ENCODE assay signal across 34 cellular contexts in genomic region chr3:33481018-33481621, GRCh38.
"Had no signal": no experiment of that assay in that cellular context is flagged by ENCODE, and none has a peak within 500 bp of the region (broad histone marks: within the 10 kb centered on the region; RNA-seq: fewer than 3 reads in every experiment).

No MANE protein-coding gene starts in this region.

- H3K27ac ChIP-seq: SJSA1 had no signal

- H3K27me3 ChIP-seq: SJSA1 had no signal

- ATAC-seq: activated CD4-positive, alpha-beta T cell treated with anti-CD3 and anti-CD28 coated beads for 36 hours; activated CD4-positive, CD25-positive, alpha-beta regulatory T cell treated with anti-CD3 and anti-CD28 coated beads, Interleukin-2, amount 50 U/mL, for 24 hours; activated naive CD4-positive, alpha-beta T cell treated with anti-CD3 and anti-CD28 coated beads, Interleukin-2, amount 50 U/mL, for 72 hours; activated T-cell treated with anti-CD3 and anti-CD28 coated beads, Interleukin-2, amount 50 U/mL, for 4 hours; WTC11 had no signal

- H3K4me1 Mint-ChIP-seq: activated CD4-positive, alpha-beta T cell treated with anti-CD3 and anti-CD28 coated beads for 36 hours; WTC11 had no signal

- H3K4me1 ChIP-seq: SJSA1 had no signal

- H3K27ac Mint-ChIP-seq: activated CD4-positive, alpha-beta memory T cell treated with anti-CD3 and anti-CD28 coated beads for 36 hours; activated CD4-positive, alpha-beta T cell treated with anti-CD3 and anti-CD28 coated beads for 36 hours; activated naive CD4-positive, alpha-beta T cell treated with anti-CD3 and anti-CD28 coated beads for 36 hours; activated naive CD4-positive, alpha-beta T cell treated with anti-CD3 and anti-CD28 coated beads, Interleukin-2, amount 50 U/mL, for 72 hours; activated T-helper 1 cell treated with anti-CD3 and anti-CD28 coated beads, Interleukin-12 subunit alpha, Interleukin-12 subunit beta, Interleukin-2, Interleukin-4 antibody, amounts not matched to agents 30 ng/mL and 10 ng/mL and 1 ng/mL, durations not matched to agents 14 hours and 24 hours and 36 hours; T-helper 1 cell treated with Interleukin-12 subunit alpha and Interleukin-12 subunit beta and Interleukin-4 antibody, amounts not matched to agents 30 μg/mL and 1 μg/mL, for 36 hours; T-helper 2 cell treated with Interferon-gamma antibody and Interleukin-4, amounts not matched to agents 5 μg/mL and 100 μg/mL, for 36 hours; WTC11 had no signal

- H3K9ac ChIP-seq: SK-N-SH had no signal

- H3K4me2 ChIP-seq: SK-N-SH had no signal

- H3K27me3 Mint-ChIP-seq: activated CD4-positive, alpha-beta memory T cell treated with anti-CD3 and anti-CD28 coated beads for 36 hours; activated CD4-positive, alpha-beta T cell treated with anti-CD3 and anti-CD28 coated beads for 36 hours; brain had no signal

- H3K4me3 ChIP-seq: SJSA1 had no signal

- FAIRE-seq: bronchial epithelial cell, TTC549 had no signal

- H3K9me3 Mint-ChIP-seq: activated T-cell treated with anti-CD3 and anti-CD28 coated beads, Interleukin-2, amount 50 U/mL, for 4 hours had no signal

- DNase-seq: activated CD4-positive, alpha-beta memory T cell treated with anti-CD3 and anti-CD28 coated beads for 36 hours; activated CD4-positive, alpha-beta T cell treated with anti-CD3 and anti-CD28 coated beads for 36 hours; activated CD4-positive, alpha-beta T cell treated with anti-CD3 and anti-CD28 coated beads, Interleukin-2, amount 50 U/mL, for 1 hour; activated CD8-positive, alpha-beta memory T cell treated with anti-CD3 and anti-CD28 coated beads, Interleukin-2, amount 50 U/mL, for 4 hours; activated gamma-delta T cell treated with Interleukin-2 at 50 U/mL for 16 hours; activated naive CD4-positive, alpha-beta T cell treated with anti-CD3 and anti-CD28 coated beads for 36 hours; activated T-cell treated with anti-CD3 and anti-CD28 coated beads for 4 hours; activated T-cell treated with anti-CD3 and anti-CD28 coated beads, Interleukin-2, amount 50 U/mL, for 4 hours; anterior cingulate cortex; caudate nucleus; cerebellar nuclear complex; NCI-H1092 treated with DMSO at 0.1 percent for 48 hours; NCI-H1417; NCI-H146; NCI-H187; NCI-H2029 treated with DMSO at 0.1 percent for 48 hours; NCI-H2107; NCI-H2171; NCI-H510A; NCI-H526; NCI-H748 treated with DMSO at 0.1 percent for 48 hours; NK-92 treated with Interleukin-12 subunit alpha and Interleukin-12 subunit beta, amount 100 ng/mL, for 24 hours; SHP77; SK-N-SH had no signal

- H3K36me3 ChIP-seq: SJSA1 had no signal

- H3K36me3 Mint-ChIP-seq: activated CD4-positive, alpha-beta memory T cell treated with anti-CD3 and anti-CD28 coated beads for 36 hours; brain had no signal

- H3K4me3 Mint-ChIP-seq: activated CD4-positive, alpha-beta memory T cell treated with anti-CD3 and anti-CD28 coated beads for 36 hours; activated CD4-positive, alpha-beta T cell treated with anti-CD3 and anti-CD28 coated beads for 36 hours; activated naive CD4-positive, alpha-beta T cell treated with anti-CD3 and anti-CD28 coated beads for 36 hours; activated T-cell treated with anti-CD3 and anti-CD28 coated beads, Interleukin-2, amount 50 U/mL, for 4 hours; activated T-helper 1 cell treated with anti-CD3 and anti-CD28 coated beads, Interleukin-12 subunit alpha, Interleukin-12 subunit beta, Interleukin-2, Interleukin-4 antibody, amounts not matched to agents 30 ng/mL and 10 ng/mL and 1 ng/mL, durations not matched to agents 14 hours and 24 hours and 36 hours; brain; T-helper 1 cell treated with Interleukin-12 subunit alpha and Interleukin-12 subunit beta and Interleukin-4 antibody, amounts not matched to agents 30 μg/mL and 1 μg/mL, for 36 hours; T-helper 2 cell treated with Interferon-gamma antibody and Interleukin-4, amounts not matched to agents 5 μg/mL and 100 μg/mL, for 36 hours; WTC11 had no signal
